In the genomic region with DNA sequence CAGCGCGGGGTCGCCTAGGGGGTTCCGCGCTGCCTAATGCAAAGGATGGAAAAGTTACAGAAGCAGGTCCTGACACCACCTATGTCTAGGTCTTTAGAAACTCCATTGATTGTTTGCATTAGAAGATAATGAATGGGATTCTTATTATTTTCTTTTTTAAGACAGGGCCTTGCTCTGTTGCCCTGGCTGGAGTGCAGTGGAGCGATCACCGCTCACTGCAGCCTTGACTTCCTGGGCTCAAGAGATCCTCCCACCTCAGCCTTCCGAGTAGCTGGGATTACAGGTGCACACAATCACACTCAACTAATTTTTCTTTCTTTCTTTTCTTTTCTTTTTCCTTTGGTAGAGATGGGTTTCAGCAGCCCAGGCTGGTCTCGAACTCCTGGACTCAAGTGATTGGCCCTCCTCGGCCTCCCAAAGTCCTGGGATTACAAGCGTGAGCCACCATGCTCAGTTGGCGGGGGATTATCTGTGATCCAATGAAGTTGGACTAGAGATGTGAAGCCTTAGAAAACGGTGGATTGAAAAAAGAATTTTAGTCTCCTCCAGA, we compare ENCODE assay signal across 1 cellular context.
TF ChIP-seq lines count a peak whose summit lies in the region.

No MANE protein-coding gene starts in this region.

TF ChIP-seq in IMR-90, 13 proteins besides CTCF, POLR2A, EP300 and RAD21 (continued from another document):
- TF ChIP-seq USF2 (IDR thresholded peaks at IDR 0.05; ENCODE audit: low read depth, low read length) (no peak), NFE2L2 (IDR thresholded peaks at IDR 0.05; ENCODE audit: low read depth, low read length) (no peak), MAZ (IDR thresholded peaks at IDR 0.05; ENCODE audit: borderline replicate concordance, low read depth, low read length) (no peak), MXI1 (IDR thresholded peaks at IDR 0.05; ENCODE audit: borderline replicate concordance, low read depth, low read length) (no peak), SMC3 (IDR thresholded peaks at IDR 0.05; ENCODE audit: low read depth, low read length) (no peak), RFX5 (IDR thresholded peaks at IDR 0.05; ENCODE audit: low read depth, low read length) (no peak), MAFK (IDR thresholded peaks at IDR 0.05; ENCODE audit: low read depth, low read length) (no peak)
